In the genomic region with DNA sequence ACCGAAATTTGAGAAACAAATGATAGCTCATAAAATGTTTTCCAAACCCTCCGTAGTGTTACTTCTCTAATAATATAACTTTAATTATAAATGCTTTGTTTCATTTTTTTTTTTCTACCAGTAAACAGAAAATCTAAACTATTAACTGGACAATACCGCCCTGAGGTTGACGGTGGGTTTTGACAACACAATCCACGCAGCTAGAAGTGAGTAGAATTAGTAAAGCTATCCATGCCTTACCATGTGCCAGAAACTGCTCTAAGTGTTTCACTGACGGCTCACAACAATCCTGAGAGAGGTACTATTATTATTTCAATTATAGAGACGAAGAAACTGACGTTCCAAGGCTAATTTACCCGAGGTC, we compare ENCODE assay signal across 8 cellular contexts. TPM values are rescaled to one million over a fixed set of nuclear protein-coding genes. Genes with fewer than 3 reads are reported as not detected.
DNase-seq lines count a peak whose midpoint lies in the region; ATAC-seq, FAIRE-seq and TF ChIP-seq lines count a peak whose summit lies in the region.

No MANE protein-coding gene starts in this region.

- 2% methylated on average over 9 of the region's 9 CpGs for WGBS in HepG2 (ENCODE audit: low lambda C conversion rate)
- WGBS in upper lobe of left lung, 2 donors: 8% methylated on average over 9 of the region's 9 CpGs

- ATAC-seq in HG02678 (IDR thresholded peaks at IDR 0.05; ENCODE audit: unreplicated experiment): peak; percentile 14
- no peak for ATAC-seq in HepG2
- peak in 1 of 2 donors; percentile 39 for ATAC-seq in upper lobe of left lung (ENCODE audit: low FRiP score in 2 of 2)
- ATAC-seq in GM21447 (IDR thresholded peaks at IDR 0.05; ENCODE audit: unreplicated experiment): no peak

- peaks cover 2% of the 10 kb centered on the region for H3K79me2 ChIP-seq in HepG2 (ENCODE audit: insufficient read depth, low read length)

- H3K27me3 ChIP-seq in A673 (replicated peaks; ENCODE audit: insufficient read depth, low read depth, low read length, poor library complexity) (no peaks in the 10 kb centered on the region), adipocyte (replicated peaks; ENCODE audit: control insufficient read depth, insufficient read depth, low read length) (no peaks in the 10 kb centered on the region), HepG2 (ENCODE audit: control insufficient read depth in 1 of 2, insufficient read depth in 2 of 2, low read length in 2 of 2) (no peaks in the 10 kb centered on the region; a peak in 1 of 5 replicates), upper lobe of left lung (no peaks in the 10 kb centered on the region)

- H3K27ac ChIP-seq in A673 (ENCODE audit: low read depth, low read length, poor library complexity, severe bottlenecking) (peak overlapping the region; percentile 87), HepG2 (ENCODE audit: extremely low read length, insufficient read depth, low read length) (peak overlapping the region; percentile 84), upper lobe of left lung (peak overlapping the region; percentile 83 to 97 (median 92))

- intact Hi-C loops in A673 (cut with micrococcal nuclease; ENCODE audit: unreplicated experiment) (no loop called here), HepG2 (cut with micrococcal nuclease; ENCODE audit: unreplicated experiment) (no loop called here)

- TSS peak; percentile 95 for BruUV-seq in A673 (replicated peaks; lab: Mats Ljungman, UMichigan)
- BruUV-seq in HepG2 (replicated peaks; lab: Mats Ljungman, UMichigan): TSS peak; percentile 98

- no peaks in the 10 kb centered on the region for H3K4me1 ChIP-seq in A673 (ENCODE audit: insufficient read depth, low read length, poor library complexity, severe bottlenecking)
- peaks cover 5% of the 10 kb centered on the region for H3K4me1 ChIP-seq in adipocyte (ENCODE audit: control insufficient read depth, insufficient read depth, low read length)
- H3K4me1 ChIP-seq in HepG2 (ENCODE audit: insufficient read depth, low read length): peaks cover 20% of the 10 kb centered on the region
- H3K4me1 ChIP-seq in upper lobe of left lung: peaks cover 4 to 18% (median 13%) of the 10 kb centered on the region in 4 donors

- TF ChIP-seq EP300 in HepG2 (IDR thresholded peaks at IDR 0.05; ENCODE audit: low read depth in 2 of 2, low read length in 2 of 2): no peak
- no peak for TF ChIP-seq EP300 in HepG2 (CRISPR knock-in tag; IDR thresholded peaks at IDR 0.05; ENCODE audit: borderline replicate concordance)
- TF ChIP-seq EP300 in upper lobe of left lung (IDR thresholded peaks at IDR 0.05): no peak

- H3K4me3 ChIP-seq in A673 (ENCODE audit: low read depth, low read length, poor library complexity, severe bottlenecking) (peak overlapping the region; percentile 93), adipocyte (ENCODE audit: low read length) (peak overlapping the region; percentile 99), HepG2 (replicated peaks in 1 of 3; ENCODE audit: insufficient read depth in 1 of 3, low read depth in 2 of 3, low read length in 3 of 3) (peak overlapping the region; percentile 65 to 83 (median 83)), upper lobe of left lung (peak overlapping the region; percentile 54 to 91 (median 74))

- H3K36me3 ChIP-seq in A673 (ENCODE audit: insufficient read depth, low read length, poor library complexity, severe bottlenecking): no peaks in the 10 kb centered on the region
- H3K36me3 ChIP-seq in adipocyte (ENCODE audit: control insufficient read depth, insufficient read depth, low read length, severe bottlenecking): no peaks in the 10 kb centered on the region
- H3K36me3 ChIP-seq in HepG2 (replicated peaks in 1 of 2; ENCODE audit: control insufficient read depth in 1 of 2, insufficient read depth in 2 of 2, low read length in 2 of 2): no peaks in the 10 kb centered on the region
- no peaks in the 10 kb centered on the region for H3K36me3 ChIP-seq in upper lobe of left lung

- peak overlapping the region; percentile 88 for H2AFZ ChIP-seq in HepG2 (ENCODE audit: low read length)

- TF ChIP-seq CTCF in A673 (conservative IDR thresholded peaks at IDR 0.05; ENCODE audit: low read depth, low read length) (no peak), HepG2 (CRISPR knock-in tag; IDR thresholded peaks at IDR 0.05) (no peak), upper lobe of left lung (IDR thresholded peaks at IDR 0.05) (no peak)

- POLR2A ChIA-PET in A673 (lab: Charles Lee; ENCODE audit: low non-redundant PET): no interaction called here
- POLR2A ChIA-PET in HepG2 (lab: Yijun Ruan, JAX): interaction anchor here (0.8 kb wide), 1 partner anchor 10 kb away, joined by 3 read pairs; no protein-coding TSS in a partner anchor

- H4K20me1 ChIP-seq in HepG2 (ENCODE audit: insufficient read depth, low read length): no peaks in the 10 kb centered on the region

- CTCF ChIA-PET in A673 (lab: Charles Lee) (no interaction called here), HepG2 (lab: Yijun Ruan, JAX; ENCODE audit: low intra/inter-chr PET ratio, low total read pairs) (no interaction called here)

- no peaks in the 10 kb centered on the region for H3K9me3 ChIP-seq in A673 (ENCODE audit: low read depth, low read length, poor library complexity, severe bottlenecking)
- H3K9me3 ChIP-seq in adipocyte (ENCODE audit: control insufficient read depth, low read length): no peaks in the 10 kb centered on the region
- H3K9me3 ChIP-seq in HepG2 (ENCODE audit: low read length): no peaks in the 10 kb centered on the region
- no peaks in the 10 kb centered on the region for H3K9me3 ChIP-seq in upper lobe of left lung

- peak overlapping the region; percentile 93 for H3K9ac ChIP-seq in adipocyte (ENCODE audit: low read length)
- peak overlapping the region; percentile 90 for H3K9ac ChIP-seq in HepG2 (ENCODE audit: insufficient read depth, low read depth, low read length)

- in situ Hi-C loops in HepG2 (cut with HindIII; ENCODE audit: extremely low pct_ligation_motif_present, low pct_unique_long_range_greater_than_20kb): no loop called here

- peak overlapping the region; percentile 67 for H3K4me2 ChIP-seq in HepG2 (ENCODE audit: low read depth, low read length)

- no peak for TF ChIP-seq RAD21 in HepG2 (CRISPR knock-in tag; IDR thresholded peaks at IDR 0.05)

- DNase-seq in A673 (ENCODE audit: low spot score) (no peak), adipocyte (ENCODE audit: low read depth) (no peak), HepG2 (ENCODE audit: low spot score) (no peak), upper lobe of left lung (no peak), ecto neural progenitor cell (ENCODE audit: low spot score) (no peak), GM19239 (ENCODE audit: insufficient read length, low spot score) (no peak)

- FAIRE-seq in HepG2 (lab: Jason Lieb, UNC) (no peak), GM19239 (lab: Jason Lieb, UNC) (no peak)

- TF ChIP-seq POLR2A in HepG2 (IDR thresholded peaks at IDR 0.05; ENCODE audit: insufficient read depth in 1 of 2, low read depth in 2 of 2, low read length in 2 of 2) (no peak), upper lobe of left lung (IDR thresholded peaks at IDR 0.05) (no peak)

RNA-seq across cellular contexts. Expression of a gene that starts 0.4 kb away (rescaled TPM):
- total RNA-seq in A673 (2021) (16.7 and 18.8 TPM in 2 replicates), HepG2 (2016; rRNA removed; fragmentation: Illumina TruSeq; extraction: Trizol) (16.9 and 23.1 TPM in 2 replicates), upper lobe of left lung (10 to 100 TPM in 5 of 6 donors, 1 to 10 TPM in 1; 8.3 to 25.1 (median 14.0) TPM)
- total RNA-seq in HepG2 (2016; cell fraction: cytosol; rRNA removed; fragmentation: Illumina TruSeq; extraction: Trizol; ENCODE audit: low read depth): 2.5 and 2.7 TPM in 2 replicates
- 16.2 and 21.9 TPM in 2 replicates for total RNA-seq in HepG2 (2016; cell fraction: insoluble cytoplasmic fraction; rRNA removed; fragmentation: Illumina TruSeq; extraction: Trizol)
- total RNA-seq in HepG2 (2016; cell fraction: membrane; rRNA removed; fragmentation: Illumina TruSeq; extraction: Trizol): 4.9 and 6.7 TPM in 2 replicates
- total RNA-seq in HepG2 (2016; cell fraction: nucleus; rRNA removed; fragmentation: Illumina TruSeq; extraction: Trizol): 7.0 and 7.1 TPM in 2 replicates
- polyA plus RNA-seq in HepG2 (2011; rRNA removed): 5.4 and 7.4 TPM in 2 replicates
- polyA plus RNA-seq in HepG2 (2011; cell fraction: cytosol; rRNA removed): 4.2 and 4.9 TPM in 2 replicates
- 1.6 and 2.9 TPM in 2 replicates for polyA plus RNA-seq in HepG2 (2011; cell fraction: nucleus; rRNA removed)
- 5.6 and 8.5 TPM in 2 replicates for polyA plus RNA-seq in HepG2 (2012)
- polyA plus RNA-seq in HepG2 (2016; cell fraction: cytosol; fragmentation: Illumina TruSeq; extraction: Trizol; ENCODE audit: low read depth): 3.0 and 3.1 TPM in 2 replicates
- 19.3 and 21.4 TPM in 2 replicates for polyA plus RNA-seq in HepG2 (2016; cell fraction: insoluble cytoplasmic fraction; fragmentation: Illumina TruSeq; extraction: Trizol; ENCODE audit: low read depth)
- 3.6 and 3.8 TPM in 2 replicates for polyA plus RNA-seq in HepG2 (2016; cell fraction: membrane; fragmentation: Illumina TruSeq; extraction: Trizol; ENCODE audit: low read depth)
- 11.6 and 12.2 TPM in 2 replicates for polyA plus RNA-seq in HepG2 (2016; cell fraction: nucleus; fragmentation: Illumina TruSeq; extraction: Trizol; ENCODE audit: insufficient read depth, low read depth)
- polyA minus RNA-seq in HepG2 (2011; rRNA and poly(A)+ RNA removed; ENCODE audit: low replicate concordance): 2.1 and 6.0 TPM in 2 replicates
- 2.3 and 3.2 TPM in 2 replicates for polyA minus RNA-seq in HepG2 (2011; cell fraction: cytosol; rRNA and poly(A)+ RNA removed)
- polyA minus RNA-seq in HepG2 (2011; cell fraction: nucleus; rRNA and poly(A)+ RNA removed): 4.1 and 4.5 TPM in 2 replicates

RNA-seq across cellular contexts. Expression of a gene that starts 15.0 kb away (rescaled TPM):
- total RNA-seq in A673 (2021): 47.6 and 55.3 TPM in 2 replicates
- 17.9 and 22.0 TPM in 2 replicates for total RNA-seq in HepG2 (2016; rRNA removed; fragmentation: Illumina TruSeq; extraction: Trizol)
- 10.3 and 10.6 TPM in 2 replicates for total RNA-seq in HepG2 (2016; cell fraction: cytosol; rRNA removed; fragmentation: Illumina TruSeq; extraction: Trizol; ENCODE audit: low read depth)
- 19.3 and 20.7 TPM in 2 replicates for total RNA-seq in HepG2 (2016; cell fraction: insoluble cytoplasmic fraction; rRNA removed; fragmentation: Illumina TruSeq; extraction: Trizol)
- total RNA-seq in HepG2 (2016; cell fraction: membrane; rRNA removed; fragmentation: Illumina TruSeq; extraction: Trizol): 7.2 and 8.9 TPM in 2 replicates
- total RNA-seq in HepG2 (2016; cell fraction: nucleus; rRNA removed; fragmentation: Illumina TruSeq; extraction: Trizol): 16.0 and 18.0 TPM in 2 replicates
- polyA plus RNA-seq in HepG2 (2011; rRNA removed): 13.6 and 13.9 TPM in 2 replicates
- polyA plus RNA-seq in HepG2 (2011; cell fraction: cytosol; rRNA removed): 7.8 and 10.1 TPM in 2 replicates
- polyA plus RNA-seq in HepG2 (2011; cell fraction: nucleus; rRNA removed): 6.0 and 10.8 TPM in 2 replicates
- 10.5 and 14.7 TPM in 2 replicates for polyA plus RNA-seq in HepG2 (2012)
- polyA plus RNA-seq in HepG2 (2016; cell fraction: cytosol; fragmentation: Illumina TruSeq; extraction: Trizol; ENCODE audit: low read depth): 0.95 and 1.3 TPM in 2 replicates
- polyA plus RNA-seq in HepG2 (2016; cell fraction: insoluble cytoplasmic fraction; fragmentation: Illumina TruSeq; extraction: Trizol; ENCODE audit: low read depth): 26.5 and 29.3 TPM in 2 replicates
- 3.7 and 5.0 TPM in 2 replicates for polyA plus RNA-seq in HepG2 (2016; cell fraction: membrane; fragmentation: Illumina TruSeq; extraction: Trizol; ENCODE audit: low read depth)
- 26.0 and 36.3 TPM in 2 replicates for polyA plus RNA-seq in HepG2 (2016; cell fraction: nucleus; fragmentation: Illumina TruSeq; extraction: Trizol; ENCODE audit: insufficient read depth, low read depth)
- 8.0 and 26.1 TPM in 2 replicates for polyA minus RNA-seq in HepG2 (2011; rRNA and poly(A)+ RNA removed; ENCODE audit: low replicate concordance)
- 10.1 and 12.2 TPM in 2 replicates for polyA minus RNA-seq in HepG2 (2011; cell fraction: cytosol; rRNA and poly(A)+ RNA removed)
- 13.1 and 14.5 TPM in 2 replicates for polyA minus RNA-seq in HepG2 (2011; cell fraction: nucleus; rRNA and poly(A)+ RNA removed)
- 10 to 100 TPM; 22.6 to 58.1 (median 27.2) TPM for total RNA-seq in upper lobe of left lung
